Comparison of ENCODE assay signal across 12 cellular contexts in the genomic region with DNA sequence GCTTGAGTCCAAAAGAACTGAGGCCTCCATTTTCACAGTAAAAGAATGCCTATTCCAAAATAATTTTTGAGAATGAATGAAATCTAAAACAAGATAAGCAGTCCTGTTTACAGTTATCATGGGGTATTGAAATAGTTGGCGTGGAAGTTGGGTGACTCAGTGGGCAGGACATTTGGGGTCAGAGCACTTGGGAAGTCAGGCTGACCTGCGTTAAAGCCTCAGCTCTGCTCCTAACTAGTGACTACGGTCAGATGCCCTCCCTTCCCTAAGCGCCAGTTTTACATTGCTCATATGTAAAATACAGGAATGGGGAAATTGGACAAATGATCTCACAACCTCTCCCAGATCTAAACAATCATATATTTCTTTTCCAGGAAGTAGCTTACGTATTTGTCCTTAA. TPM values are rescaled to one million over a fixed set of nuclear protein-coding genes. Genes with fewer than 3 reads are reported as not detected.
DNase-seq lines count a peak whose midpoint lies in the region; ATAC-seq and TF ChIP-seq lines count a peak whose summit lies in the region.
"Had no signal": no experiment of that assay in that cellular context is flagged by ENCODE, and none has a peak within 500 bp of the region (broad histone marks: within the 10 kb centered on the region; RNA-seq: fewer than 3 reads in every experiment).

No MANE protein-coding gene starts in this region.

- no peak for TF ChIP-seq POLR2A in stomach (IDR thresholded peaks at IDR 0.05)

- in situ Hi-C loops in HAP-1 (cut with MboI; ENCODE audit: low sequenced_read_pairs): loop anchor here (25.0 kb wide), 1 partner anchor 1705 kb away; no protein-coding TSS in a partner anchor

- peaks cover 51% of the 10 kb centered on the region for H3K27me3 Mint-ChIP-seq in stimulated activated memory B cell treated with anti-CD40 and anti-IgM and Interleukin-4, amounts not matched to agents 10 μg/mL and 1 μg/mL and 100 μg/mL, for 72 hours
- peaks cover 35% of the 10 kb centered on the region for H3K27me3 Mint-ChIP-seq in activated CD4-positive, alpha-beta T cell treated with anti-CD3 and anti-CD28 coated beads, Interleukin-2, amount 10 ng/mL, durations not matched to agents 24 days and 14 days

- H3K27me3 ChIP-seq in right atrium auricular region (no peaks in the 10 kb centered on the region), stomach (no peaks in the 10 kb centered on the region), HAP-1 (ENCODE audit: low read depth) (no peaks in the 10 kb centered on the region)

- no peaks in the 10 kb centered on the region for H3K36me3 ChIP-seq in right atrium auricular region
- H3K36me3 ChIP-seq in stomach: no peaks in the 10 kb centered on the region
- no peaks in the 10 kb centered on the region for H3K36me3 ChIP-seq in HAP-1 (replicated peaks)

- H3K27ac ChIP-seq in right atrium auricular region: peak overlapping the region; percentile 51 to 54
- H3K27ac ChIP-seq in stomach: peak overlapping the region in 3 of 5 donors; percentile 49 to 59 (median 49)

- no peak for TF ChIP-seq EP300 in stomach (IDR thresholded peaks at IDR 0.05)

- H3K4me1 Mint-ChIP-seq in stimulated activated memory B cell treated with anti-CD40 and anti-IgM and Interleukin-4, amounts not matched to agents 10 μg/mL and 1 μg/mL and 100 μg/mL, for 72 hours: peaks cover 14% of the 10 kb centered on the region
- peaks cover 8% of the 10 kb centered on the region for H3K4me1 Mint-ChIP-seq in activated CD4-positive, alpha-beta T cell treated with anti-CD3 and anti-CD28 coated beads, Interleukin-2, amount 10 ng/mL, durations not matched to agents 24 days and 14 days

- H3K4me3 ChIP-seq in right atrium auricular region: no peak overlapping the region
- H3K4me3 ChIP-seq in stomach: no peak overlapping the region
- no peak overlapping the region for H3K4me3 ChIP-seq in HAP-1

- 30 to 62% (median 46%) methylated on average over 5 of the region's 5 CpGs for WGBS in stomach, 5 donors

- no peak overlapping the region for H3K27ac Mint-ChIP-seq in stimulated activated memory B cell treated with anti-CD40 and anti-IgM and Interleukin-4, amounts not matched to agents 10 μg/mL and 1 μg/mL and 100 μg/mL, for 72 hours
- no peak overlapping the region for H3K27ac Mint-ChIP-seq in activated CD4-positive, alpha-beta T cell treated with anti-CD3 and anti-CD28 coated beads, Interleukin-2, amount 10 ng/mL, durations not matched to agents 24 days and 14 days
- H3K27ac Mint-ChIP-seq: H9 had no signal

- H3K36me3 Mint-ChIP-seq in stimulated activated memory B cell treated with anti-CD40 and anti-IgM and Interleukin-4, amounts not matched to agents 10 μg/mL and 1 μg/mL and 100 μg/mL, for 72 hours: no peaks in the 10 kb centered on the region
- H3K36me3 Mint-ChIP-seq in activated CD4-positive, alpha-beta T cell treated with anti-CD3 and anti-CD28 coated beads, Interleukin-2, amount 10 ng/mL, durations not matched to agents 24 days and 14 days (ENCODE audit: low read depth): no peaks in the 10 kb centered on the region

- TF ChIP-seq CTCF in right atrium auricular region (IDR thresholded peaks at IDR 0.05) (no peak), stomach (IDR thresholded peaks at IDR 0.05) (no peak)

- ATAC-seq in stimulated activated memory B cell treated with anti-CD40 and anti-IgM and Interleukin-4, amounts not matched to agents 10 μg/mL and 1 μg/mL and 100 μg/mL, for 72 hours: no peak

- H3K4me1 ChIP-seq in right atrium auricular region (peaks cover 0 to 20% of the 10 kb centered on the region in 2 donors), stomach (peaks cover 5 to 54% (median 28%) of the 10 kb centered on the region in 4 donors), HAP-1 (peaks cover 18% of the 10 kb centered on the region)

- DNase-seq in HS-5 (ENCODE audit: low read depth) (peak; percentile 91), amniotic epithelial cell (ENCODE audit: low read depth) (peak; percentile 86), right atrium auricular region (ENCODE audit: low spot score) (peak; percentile 83), stomach (peak; percentile 32), HAP-1 (ENCODE audit: low spot score in 2 of 2) (no peak), GM03348 (ENCODE audit: low spot score) (no peak)
- DNase-seq in activated CD4-positive, alpha-beta T cell treated with anti-CD3 and anti-CD28 coated beads, Interleukin-2, amount 10 ng/mL, durations not matched to agents 24 days and 14 days: no peak
- DNase-seq: amygdala, DMS79 treated with DMSO at 0.1 percent for 48 hours, H9, NCI-H187 had no signal

- no peaks in the 10 kb centered on the region for H3K9me3 Mint-ChIP-seq in stimulated activated memory B cell treated with anti-CD40 and anti-IgM and Interleukin-4, amounts not matched to agents 10 μg/mL and 1 μg/mL and 100 μg/mL, for 72 hours
- no peaks in the 10 kb centered on the region for H3K9me3 Mint-ChIP-seq in activated CD4-positive, alpha-beta T cell treated with anti-CD3 and anti-CD28 coated beads, Interleukin-2, amount 10 ng/mL, durations not matched to agents 24 days and 14 days
- H3K9me3 Mint-ChIP-seq: H9 had no signal

- no peaks in the 10 kb centered on the region for H3K9me3 ChIP-seq in right atrium auricular region
- H3K9me3 ChIP-seq in stomach: no peaks in the 10 kb centered on the region
- H3K9me3 ChIP-seq in HAP-1: no peaks in the 10 kb centered on the region

- H3K4me3 Mint-ChIP-seq in stimulated activated memory B cell treated with anti-CD40 and anti-IgM and Interleukin-4, amounts not matched to agents 10 μg/mL and 1 μg/mL and 100 μg/mL, for 72 hours: no peak overlapping the region
- H3K4me3 Mint-ChIP-seq in activated CD4-positive, alpha-beta T cell treated with anti-CD3 and anti-CD28 coated beads, Interleukin-2, amount 10 ng/mL, durations not matched to agents 24 days and 14 days: no peak overlapping the region
- H3K4me3 Mint-ChIP-seq: H9 had no signal

- intact Hi-C loops in stomach (cut with DNase I; ENCODE audit: low total_unique reads): loop anchor here (5.0 kb wide), 1 partner anchor 70 kb away; no protein-coding TSS in a partner anchor
- intact Hi-C loops in activated CD4-positive, alpha-beta T cell treated with anti-CD3 and anti-CD28 coated beads, Interleukin-2, amount 10 ng/mL, durations not matched to agents 24 days and 14 days (cut with micrococcal nuclease): loop anchor here (2.0 to 10.0 kb wide), 3 partner anchors 77 to 895 kb away; no protein-coding TSS in a partner anchor

RNA-seq across cellular contexts. Expression of gene PAPSS2, which starts 2.3 kb away (rescaled TPM):
- 10 to 100 TPM; 13.4 to 26.6 TPM for total RNA-seq in right atrium auricular region
- total RNA-seq in stomach: 10 to 100 TPM in 4 of 5 donors, 1 to 10 TPM in 1; 1.3 to 17.3 (median 12.6) TPM
- 1 to 10 TPM; 2.7 to 9.5 (median 8.0) TPM for polyA plus RNA-seq in stomach
- total RNA-seq in activated CD4-positive, alpha-beta T cell treated with anti-CD3 and anti-CD28 coated beads, Interleukin-2, amount 10 ng/mL, durations not matched to agents 24 days and 14 days: 0.07 TPM in 1 of 2 replicates, not detected in the other

Comparison
In these comparisons a context has a peak if more than half of its experiments do, and no peak if none do; other contexts are left out.
1. DNase-seq: peak in HS-5 (single experiment), amniotic epithelial cell (single experiment), right atrium auricular region (single experiment) and stomach (single experiment); none in HAP-1 (0 of 2), GM03348 (single experiment) and activated CD4-positive, alpha-beta T cell treated with anti-CD3 and anti-CD28 coated beads, Interleukin-2, amount 10 ng/mL, durations not matched to agents 24 days and 14 days (single experiment).